In genomic region chr19:19453129-19453461, GRCh38 we compare ENCODE assay signal across 20 cellular contexts. TPM values are rescaled to one million over a fixed set of nuclear protein-coding genes. Genes with fewer than 3 reads are reported as not detected.
DNase-seq lines count a peak whose midpoint lies in the region; ATAC-seq and TF ChIP-seq lines count a peak whose summit lies in the region.
"Had no signal": no experiment of that assay in that cellular context is flagged by ENCODE, and none has a peak within 500 bp of the region (broad histone marks: within the 10 kb centered on the region; RNA-seq: fewer than 3 reads in every experiment).

No MANE protein-coding gene starts in this region.

- no TSS peak for BruUV-seq in PC-3 (replicated peaks; lab: Mats Ljungman, UMichigan)

- H3K9me3 ChIP-seq in T-helper 17 cell (ENCODE audit: control insufficient read depth, low read length, poor library complexity, severe bottlenecking) (no peaks in the 10 kb centered on the region), lower lobe of right lung (no peaks in the 10 kb centered on the region), PC-3 (ENCODE audit: low read length) (no peaks in the 10 kb centered on the region)
- H3K9me3 ChIP-seq: SJSA1 had no signal

- POLR2A ChIA-PET in activated CD4-positive, alpha-beta T cell treated with anti-CD3 and anti-CD28 coated beads, Interleukin-2, amount 10 ng/mL, durations not matched to agents 7 days and 5 days (lab: Charles Lee): no interaction called here
- POLR2A ChIA-PET in PC-3 (lab: Charles Lee; ENCODE audit: unreplicated experiment): interaction anchor here (0.7 kb wide), 1 partner anchor 35 kb away, joined by 3 read pairs; no protein-coding TSS in a partner anchor

- no peak overlapping the region for H3K9ac ChIP-seq in PC-3 (ENCODE audit: low read length)
- H3K9ac ChIP-seq: parathyroid adenoma had no signal

- H3K4me3 Mint-ChIP-seq in activated CD4-positive, alpha-beta T cell treated with anti-CD3 and anti-CD28 coated beads, Interleukin-2, amount 10 ng/mL, durations not matched to agents 7 days and 5 days: no peak overlapping the region
- H3K4me3 Mint-ChIP-seq in T-helper 17 cell: no peak overlapping the region
- H3K4me3 Mint-ChIP-seq in stimulated activated effector memory CD8-positive, alpha-beta T cell treated with anti-CD3 and anti-CD28 coated beads, Interleukin-12 subunit alpha, Interleukin-12 subunit beta, amount 100 ng/mL, for 72 hours: peak overlapping the region; percentile 57
- H3K4me3 Mint-ChIP-seq: activated naive CD4-positive, alpha-beta T cell treated with anti-CD3 and anti-CD28 coated beads for 36 hours had no signal

- peaks cover 94% of the 10 kb centered on the region for H3K79me2 ChIP-seq in PC-3 (ENCODE audit: low read length)

- ATAC-seq in T-helper 17 cell (no peak), lower lobe of right lung (no peak), PC-3 (no peak)
- ATAC-seq in stimulated activated effector memory CD8-positive, alpha-beta T cell treated with anti-CD3 and anti-CD28 coated beads, Interleukin-12 subunit alpha, Interleukin-12 subunit beta, amount 100 ng/mL, for 72 hours: no peak

- peaks cover 18% of the 10 kb centered on the region; the same call in 1 of the 2 replicates for H4K20me1 ChIP-seq in PC-3 (ENCODE audit: low read length)

- H3K4me1 Mint-ChIP-seq in activated CD4-positive, alpha-beta T cell treated with anti-CD3 and anti-CD28 coated beads, Interleukin-2, amount 10 ng/mL, durations not matched to agents 7 days and 5 days: peaks cover 67% of the 10 kb centered on the region
- H3K4me1 Mint-ChIP-seq in T-helper 17 cell: peaks cover 26% of the 10 kb centered on the region
- peaks cover 51% of the 10 kb centered on the region for H3K4me1 Mint-ChIP-seq in stimulated activated effector memory CD8-positive, alpha-beta T cell treated with anti-CD3 and anti-CD28 coated beads, Interleukin-12 subunit alpha, Interleukin-12 subunit beta, amount 100 ng/mL, for 72 hours

- H3F3A ChIP-seq in PC-3 (ENCODE audit: low read length, unreplicated experiment): no peaks in the 10 kb centered on the region

- H3K36me3 ChIP-seq in lower lobe of right lung: peaks cover 6% of the 10 kb centered on the region
- no peaks in the 10 kb centered on the region; the same call in 1 of the 2 replicates for H3K36me3 ChIP-seq in PC-3 (ENCODE audit: low read depth, low read length)

- H3K4me3 ChIP-seq in lower lobe of right lung (no peak overlapping the region), PC-3 (ENCODE audit: low read length) (no peak overlapping the region)
- H3K4me3 ChIP-seq: SJSA1 had no signal

- H3K4me1 ChIP-seq in lower lobe of right lung (peaks cover 51% of the 10 kb centered on the region), PC-3 (ENCODE audit: insufficient read depth, low read length) (no peaks in the 10 kb centered on the region)
- H3K4me1 ChIP-seq: parathyroid adenoma had no signal

- H3K27me3 Mint-ChIP-seq in activated CD4-positive, alpha-beta T cell treated with anti-CD3 and anti-CD28 coated beads, Interleukin-2, amount 10 ng/mL, durations not matched to agents 7 days and 5 days: no peaks in the 10 kb centered on the region
- no peaks in the 10 kb centered on the region for H3K27me3 Mint-ChIP-seq in T-helper 17 cell

- intact Hi-C loops in lower lobe of right lung (cut with DNase I): no loop called here
- intact Hi-C loops in PC-3 (cut with micrococcal nuclease): no loop called here

- H3K36me3 Mint-ChIP-seq in activated CD4-positive, alpha-beta T cell treated with anti-CD3 and anti-CD28 coated beads, Interleukin-2, amount 10 ng/mL, durations not matched to agents 7 days and 5 days (ENCODE audit: low read depth): peaks cover 11% of the 10 kb centered on the region
- H3K36me3 Mint-ChIP-seq in T-helper 17 cell (ENCODE audit: low read depth): no peaks in the 10 kb centered on the region
- H3K36me3 Mint-ChIP-seq in stimulated activated effector memory CD8-positive, alpha-beta T cell treated with anti-CD3 and anti-CD28 coated beads, Interleukin-12 subunit alpha, Interleukin-12 subunit beta, amount 100 ng/mL, for 72 hours: no peaks in the 10 kb centered on the region

- peak overlapping the region; percentile 55 for H3K27ac ChIP-seq in lower lobe of right lung
- no peak overlapping the region for H3K27ac ChIP-seq in PC-3 (ENCODE audit: low read length)
- H3K27ac ChIP-seq: epithelial cell of prostate, parathyroid adenoma, SJSA1 had no signal

- no peaks in the 10 kb centered on the region for H3K9me3 Mint-ChIP-seq in activated CD4-positive, alpha-beta T cell treated with anti-CD3 and anti-CD28 coated beads, Interleukin-2, amount 10 ng/mL, durations not matched to agents 7 days and 5 days
- H3K9me3 Mint-ChIP-seq in stimulated activated effector memory CD8-positive, alpha-beta T cell treated with anti-CD3 and anti-CD28 coated beads, Interleukin-12 subunit alpha, Interleukin-12 subunit beta, amount 100 ng/mL, for 72 hours: no peaks in the 10 kb centered on the region
- H3K9me3 Mint-ChIP-seq: activated naive CD4-positive, alpha-beta T cell treated with anti-CD3 and anti-CD28 coated beads for 36 hours had no signal

- no peak overlapping the region for H3K4me2 ChIP-seq in PC-3 (ENCODE audit: low read length)

- TF ChIP-seq CTCF in lower lobe of right lung (IDR thresholded peaks at IDR 0.05): no peak
- TF ChIP-seq CTCF in PC-3 (conservative IDR thresholded peaks at IDR 0.05; ENCODE audit: low read depth, low read length): no peak

- H3K9me2 ChIP-seq in PC-3 (replicated peaks; ENCODE audit: low read length): no peaks in the 10 kb centered on the region

- CTCF ChIA-PET in activated CD4-positive, alpha-beta T cell treated with anti-CD3 and anti-CD28 coated beads, Interleukin-2, amount 10 ng/mL, durations not matched to agents 7 days and 5 days (lab: Charles Lee): no interaction called here
- CTCF ChIA-PET in PC-3 (lab: Charles Lee): no interaction called here

- no peak overlapping the region for H2AFZ ChIP-seq in PC-3 (ENCODE audit: low read length)
- H2AFZ ChIP-seq: parathyroid adenoma had no signal

- H3K27ac Mint-ChIP-seq in activated CD4-positive, alpha-beta T cell treated with anti-CD3 and anti-CD28 coated beads, Interleukin-2, amount 10 ng/mL, durations not matched to agents 7 days and 5 days: peak overlapping the region; percentile 36
- peak overlapping the region; percentile 90 for H3K27ac Mint-ChIP-seq in T-helper 17 cell
- H3K27ac Mint-ChIP-seq in stimulated activated effector memory CD8-positive, alpha-beta T cell treated with anti-CD3 and anti-CD28 coated beads, Interleukin-12 subunit alpha, Interleukin-12 subunit beta, amount 100 ng/mL, for 72 hours: peak overlapping the region; percentile 83

- no peaks in the 10 kb centered on the region for H3K27me3 ChIP-seq in lower lobe of right lung (ENCODE audit: low read depth)
- no peaks in the 10 kb centered on the region for H3K27me3 ChIP-seq in PC-3 (ENCODE audit: low read length)
- H3K27me3 ChIP-seq: SJSA1 had no signal

- DNase-seq in activated CD4-positive, alpha-beta T cell treated with anti-CD3 and anti-CD28 coated beads, Interleukin-2, amount 10 ng/mL, durations not matched to agents 7 days and 5 days: no peak
- DNase-seq in activated CD4-positive, alpha-beta T cell treated with anti-CD3 and anti-CD28 coated beads, Interleukin-2, amount 50 U/mL, for 1 hour: no peak
- DNase-seq in T-helper 17 cell (no peak), lower lobe of right lung (no peak), PC-3 (no peak), KG1 (lab: John Stamatoyannopoulos, UW) (no peak), retina (no peak)
- DNase-seq in stimulated activated effector memory CD8-positive, alpha-beta T cell treated with anti-CD3 and anti-CD28 coated beads, Interleukin-12 subunit alpha, Interleukin-12 subunit beta, amount 100 ng/mL, for 72 hours (ENCODE audit: low spot score in 2 of 2): no peak
- DNase-seq: activated CD4-positive, CD25-positive, alpha-beta regulatory T cell treated with anti-CD3 and anti-CD28 coated beads, Interleukin-2, amount 50 U/mL, for 72 hours; activated CD8-positive, alpha-beta memory T cell treated with anti-CD3 and anti-CD28 coated beads, Interleukin-2, amount 50 U/mL, for 4 hours; activated naive CD4-positive, alpha-beta T cell treated with anti-CD3 and anti-CD28 coated beads for 36 hours; C1 segment of cervical spinal cord; DMS53; NCI-H526 treated with DMSO at 0.1 percent for 48 hours; OCI-M1; substantia nigra; T1000 had no signal

RNA-seq across cellular contexts. Expression of gene GATAD2A, which starts 47.6 kb away (rescaled TPM):
- total RNA-seq in activated CD4-positive, alpha-beta T cell treated with anti-CD3 and anti-CD28 coated beads, Interleukin-2, amount 10 ng/mL, durations not matched to agents 7 days and 5 days: 100 to 1,000 TPM; 122 to 135 TPM
- 100 to 1,000 TPM; 129 to 153 TPM for total RNA-seq in T-helper 17 cell
- total RNA-seq in lower lobe of right lung: 84.0 TPM
- 104 and 143 TPM in 2 replicates for total RNA-seq in PC-3 (2014; rRNA removed)

Comparison
In these comparisons a context has a peak if more than half of its experiments do, and no peak if none do; other contexts are left out.
1. H3K27ac Mint-ChIP-seq: peak in every context shown above with its lines; median percentile 90 in T-helper 17 cell; 83 in stimulated activated effector memory CD8-positive, alpha-beta T cell treated with anti-CD3 and anti-CD28 coated beads, Interleukin-12 subunit alpha, Interleukin-12 subunit beta, amount 100 ng/mL, for 72 hours; 36 in activated CD4-positive, alpha-beta T cell treated with anti-CD3 and anti-CD28 coated beads, Interleukin-2, amount 10 ng/mL, durations not matched to agents 7 days and 5 days.